In genomic region chr3:53114011-53114400, GRCh38 we compare ENCODE assay signal across 8 cellular contexts. TPM values are rescaled to one million over a fixed set of nuclear protein-coding genes. Genes with fewer than 3 reads are reported as not detected.
DNase-seq lines count a peak whose midpoint lies in the region; ATAC-seq and TF ChIP-seq lines count a peak whose summit lies in the region.

No MANE protein-coding gene starts in this region.

- in situ Hi-C loops in GM23248 (cut with MboI): loop anchor here (10.0 kb wide), 1 partner anchor 81 kb away; no protein-coding TSS in a partner anchor

- H3K27me3 ChIP-seq in GM23248 (replicated peaks; ENCODE audit: insufficient read depth) (no peaks in the 10 kb centered on the region), ascending aorta (no peaks in the 10 kb centered on the region)

- WGBS in GM23248 (ENCODE audit: low coverage in 1 of 2, low lambda C conversion rate in 2 of 2, missing lambda C conversion rate in 2 of 2), 2 experiments: 2% methylated on average over 5 of the region's 5 CpGs

- DNase-seq in D341Med (ENCODE audit: low spot score) (peak; percentile 87), GM23248 (peak; percentile 86), NCI-H128 (lab: John Stamatoyannopoulos, UW; ENCODE audit: unreplicated experiment) (peak; percentile 17), T-helper 22 cell (ENCODE audit: low read depth) (peak; percentile 54), ascending aorta (ENCODE audit: low spot score in 2 of 2) (peak; percentile 17 to 90), hepatic stellate cell (ENCODE audit: low spot score) (peak; percentile 75), sciatic nerve (ENCODE audit: low spot score) (peak; percentile 91)

- no peaks in the 10 kb centered on the region for H4K20me1 ChIP-seq in GM23248 (ENCODE audit: insufficient read depth)

- no peaks in the 10 kb centered on the region for H3K79me2 ChIP-seq in GM23248 (ENCODE audit: insufficient read depth)

- peak; percentile 85 to 93 (median 87) for TF ChIP-seq CTCF in ascending aorta (IDR thresholded peaks at IDR 0.05)

- H3K27ac ChIP-seq in GM23248: peak overlapping the region; percentile 32
- H3K27ac ChIP-seq in ascending aorta: no peak overlapping the region

- H3K36me3 ChIP-seq in GM23248 (ENCODE audit: low read depth) (peaks cover 23% of the 10 kb centered on the region; the same call in 1 of the 2 replicates), ascending aorta (peaks cover 32 to 63% of the 10 kb centered on the region in 2 donors)

- peaks cover 39% of the 10 kb centered on the region for H3F3A ChIP-seq in GM23248 (ENCODE audit: insufficient read depth)

- no peak overlapping the region for H3K9ac ChIP-seq in GM23248

- intact Hi-C loops in ascending aorta (cut with DNase I): loop anchor here (1.0 to 10.0 kb wide), 2 partner anchors 82 to 601 kb away; no protein-coding TSS in a partner anchor
- intact Hi-C loops in sciatic nerve (cut with DNase I): loop anchor here (5.0 kb wide), 1 partner anchor 83 kb away; no protein-coding TSS in a partner anchor

- H2AFZ ChIP-seq in GM23248: peak overlapping the region; percentile 57; the same call in 1 of the 2 replicates

- H3K9me3 ChIP-seq in GM23248 (ENCODE audit: low read depth) (no peaks in the 10 kb centered on the region), ascending aorta (no peaks in the 10 kb centered on the region)

- ATAC-seq in sciatic nerve (peak; percentile 84), HG03442 (IDR thresholded peaks at IDR 0.05; ENCODE audit: unreplicated experiment) (no peak)

- H3K9me2 ChIP-seq in GM23248 (ENCODE audit: insufficient read depth): no peaks in the 10 kb centered on the region

- no peak overlapping the region for H3K4me2 ChIP-seq in GM23248 (ENCODE audit: unreplicated experiment)

- H3K4me3 ChIP-seq in GM23248: no peak overlapping the region
- H3K4me3 ChIP-seq in ascending aorta: no peak overlapping the region

- H3K4me1 ChIP-seq in GM23248 (ENCODE audit: insufficient read depth) (peaks cover 30% of the 10 kb centered on the region), ascending aorta (no peaks in the 10 kb centered on the region)

RNA-seq across cellular contexts. Expression of gene RFT1, which starts 16.2 kb away (rescaled TPM):
- total RNA-seq in GM23248 (2014; rRNA removed; shearing (Covaris generic)): 20.9 and 35.0 TPM in 2 replicates
- 35.7 and 43.8 TPM in 2 replicates for polyA plus RNA-seq in GM23248 (2016; fragmentation: Nextera tagmentation; extraction: Ambion mirVana)
- total RNA-seq in ascending aorta (12.1 TPM), sciatic nerve (21.3 TPM)

RNA-seq across cellular contexts. Expression of gene PRKCD, which starts 47.0 kb away (rescaled TPM):
- 1.8 and 2.5 TPM in 2 replicates for total RNA-seq in GM23248 (2014; rRNA removed; shearing (Covaris generic))
- polyA plus RNA-seq in GM23248 (2016; fragmentation: Nextera tagmentation; extraction: Ambion mirVana): 9.2 and 9.6 TPM in 2 replicates
- 36.3 TPM for total RNA-seq in ascending aorta
- 30.3 TPM for total RNA-seq in sciatic nerve

Comparison
In these comparisons a context has a peak if more than half of its experiments do, and no peak if none do; other contexts are left out.
1. DNase-seq: peak in every context shown above with its lines; median percentile 91 in sciatic nerve; 87 in D341Med; 86 in GM23248; 75 in hepatic stellate cell; 54 in T-helper 22 cell; 54 in ascending aorta; 17 in NCI-H128.